8 cellular contexts compared by ENCODE assay signal in the genomic region with DNA sequence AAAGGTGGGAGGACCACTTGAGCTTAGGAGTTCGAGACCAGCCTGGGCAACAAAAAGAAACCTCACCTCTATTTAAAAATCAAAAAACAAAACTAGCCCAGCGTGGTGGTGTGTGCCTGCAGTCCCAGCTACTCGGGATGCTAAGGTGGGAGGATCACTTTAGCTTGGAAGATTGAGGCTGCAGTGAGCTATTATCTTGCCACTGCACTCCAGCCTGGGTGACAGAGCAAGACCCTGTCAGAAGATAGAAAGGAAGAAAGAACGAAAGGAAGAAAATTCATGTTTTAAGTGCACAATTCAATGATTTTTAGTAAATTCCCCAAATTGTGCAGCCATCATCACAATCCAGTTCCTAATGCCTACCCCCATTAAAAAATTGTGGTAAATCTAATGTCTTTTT. TPM values are rescaled to one million over a fixed set of nuclear protein-coding genes. Genes with fewer than 3 reads are reported as not detected.
"Had no signal": no experiment of that assay in that cellular context is flagged by ENCODE, and none has a peak within 500 bp of the region (broad histone marks: within the 10 kb centered on the region; RNA-seq: fewer than 3 reads in every experiment).

No MANE protein-coding gene starts in this region.

- FAIRE-seq: H1, H54, HTR-8/SVneo had no signal

- H2AFZ ChIP-seq: GM23338 had no signal

- ATAC-seq: GM23338 had no signal

- H3K4me3 ChIP-seq: GM23338 had no signal

- H3K4me2 ChIP-seq: GM23338 had no signal

- DNase-seq: H9, HCEC 1CT, IMR-90 had no signal

RNA-seq across cellular contexts. Expression of a gene that starts 7.8 kb away (rescaled TPM):
- total RNA-seq: GM23338, H1, H9, HT-29, IMR-90 had no signal
- polyA plus RNA-seq: IMR-90 had no signal
